In the genomic region with DNA sequence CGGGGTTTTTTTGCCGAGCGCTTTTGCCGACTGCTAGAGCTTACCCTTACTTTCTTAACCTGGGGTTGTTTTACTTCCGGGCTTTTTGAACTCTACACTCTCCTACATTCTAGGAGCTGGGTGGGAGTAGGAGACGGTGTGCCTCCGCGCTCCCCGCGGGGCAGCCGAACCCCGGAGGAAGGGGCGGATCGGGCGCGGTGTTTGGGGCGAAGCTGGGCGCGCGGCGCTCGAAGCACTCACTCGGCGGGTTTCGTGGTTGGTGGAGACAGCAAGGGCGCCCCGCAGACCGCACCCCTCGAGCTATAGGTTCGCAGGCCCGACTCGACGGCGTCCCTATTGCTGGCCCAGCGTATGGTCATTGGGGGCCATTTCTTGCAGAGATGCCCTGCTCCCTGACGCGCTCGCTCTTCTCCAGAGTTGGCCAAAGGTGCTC, we compare ENCODE assay signal across 1 cellular context.
TF ChIP-seq lines count a peak whose summit lies in the region.

No MANE protein-coding gene starts in this region.

TF ChIP-seq in K562, 482 proteins besides CTCF, POLR2A, EP300 and RAD21 (continued from another document and continues in another):
- TF ChIP-seq, protein P1, sequence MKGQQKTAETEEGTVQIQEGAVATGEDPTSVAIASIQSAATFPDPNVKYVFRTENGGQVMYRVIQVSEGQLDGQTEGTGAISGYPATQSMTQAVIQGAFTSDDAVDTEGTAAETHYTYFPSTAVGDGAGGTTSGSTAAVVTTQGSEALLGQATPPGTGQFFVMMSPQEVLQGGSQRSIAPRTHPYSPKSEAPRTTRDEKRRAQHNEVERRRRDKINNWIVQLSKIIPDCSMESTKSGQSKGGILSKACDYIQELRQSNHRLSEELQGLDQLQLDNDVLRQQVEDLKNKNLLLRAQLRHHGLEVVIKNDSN (CRISPR knock-in tag; IDR thresholded peaks at IDR 0.05), result no peak
- TF ChIP-seq RBM39 (optimal IDR thresholded peaks at IDR 0.05; ENCODE audit: low read depth, low read length) (no peak), ZNF408 (CRISPR knock-in tag; IDR thresholded peaks at IDR 0.05; ENCODE audit: low read depth) (no peak), RBM22 (IDR thresholded peaks at IDR 0.05; ENCODE audit: low read depth, low read length, poor library complexity, severe bottlenecking) (peak; percentile 58), ETV1 (tag; conservative IDR thresholded peaks at IDR 0.05; ENCODE audit: low read depth) (no peak; the same call in none of the 2 replicates), SRSF9 (IDR thresholded peaks at IDR 0.05; ENCODE audit: borderline replicate concordance, low read depth, low read length) (no peak), ZNF431 (CRISPR knock-in tag; IDR thresholded peaks at IDR 0.05) (0 out of 2 replicates have a peak, but pooled peaks have one; percentile 17), CEBPG (CRISPR knock-in tag; IDR thresholded peaks at IDR 0.05) (no peak), CEBPG (tag; conservative IDR thresholded peaks at IDR 0.05 in 1 of 2, IDR thresholded peaks at IDR 0.05 in 1 of 2) (no peak), TCF3 (CRISPR knock-in tag; IDR thresholded peaks at IDR 0.05) (no peak), BRF1 (IDR thresholded peaks at IDR 0.05; ENCODE audit: borderline replicate concordance, extremely low read depth, insufficient read length) (no peak), PRMT5 (CRISPR knock-in tag; IDR thresholded peaks at IDR 0.05) (no peak), ESRRB (CRISPR knock-in tag; IDR thresholded peaks at IDR 0.05; ENCODE audit: borderline replicate concordance) (no peak), ZSCAN29 (IDR thresholded peaks at IDR 0.05) (no peak), ZNF146 (CRISPR knock-in tag; IDR thresholded peaks at IDR 0.05; ENCODE audit: unreplicated experiment) (no peak), DACH1 (IDR thresholded peaks at IDR 0.05; ENCODE audit: partially characterized antibody) (no peak), ZNF134 (CRISPR knock-in tag; conservative IDR thresholded peaks at IDR 0.05) (no peak), ASH1L (IDR thresholded peaks at IDR 0.05; ENCODE audit: borderline replicate concordance, low read depth, partially characterized antibody) (no peak), ZNF282 (CRISPR knock-in tag; IDR thresholded peaks at IDR 0.05) (no peak), E2F3 (CRISPR knock-in tag; IDR thresholded peaks at IDR 0.05) (no peak), ZNF316 (IDR thresholded peaks at IDR 0.05) (no peak), TSC22D4 (tag; IDR thresholded peaks at IDR 0.05) (no peak), TRIM24 (IDR thresholded peaks at IDR 0.05) (no peak), ZNF589 (CRISPR knock-in tag; IDR thresholded peaks at IDR 0.05; ENCODE audit: low read depth) (no peak), HDAC1 (IDR thresholded peaks at IDR 0.05) (no peak), SAP30 (IDR thresholded peaks at IDR 0.05; ENCODE audit: borderline replicate concordance, insufficient read depth, low read depth, low read length, poor library complexity, severe bottlenecking) (no peak), GTF2E2 (tag; IDR thresholded peaks at IDR 0.05) (peak; percentile 49; the same call in 1 of the 2 replicates), ZNF707 (CRISPR knock-in tag; conservative IDR thresholded peaks at IDR 0.05) (no peak), RUNX1 (IDR thresholded peaks at IDR 0.05; ENCODE audit: low read depth) (no peak), MBD2 (IDR thresholded peaks at IDR 0.05; ENCODE audit: borderline replicate concordance, low read depth) (no peak), POLR2AphosphoS2 (IDR thresholded peaks at IDR 0.05; ENCODE audit: low read length) (no peak), ZNF175 (CRISPR knock-in tag; IDR thresholded peaks at IDR 0.05; ENCODE audit: low read depth) (no peak), PML (IDR thresholded peaks at IDR 0.05; ENCODE audit: low read length) (peak; percentile 15; the same call in 1 of the 2 replicates), IRF2 (CRISPR knock-in tag; IDR thresholded peaks at IDR 0.05) (no peak), EP400 (IDR thresholded peaks at IDR 0.05) (peak; percentile 71; the same call in 1 of the 2 replicates), SNIP1 (IDR thresholded peaks at IDR 0.05; ENCODE audit: low read depth) (no peak), SMAD4 (CRISPR knock-in tag; conservative IDR thresholded peaks at IDR 0.05) (peak; percentile 13; the same call in 1 of the 2 replicates), TEAD2 (tag; IDR thresholded peaks at IDR 0.05) (no peak), LARP7 (IDR thresholded peaks at IDR 0.05) (no peak), CHD2 (IDR thresholded peaks at IDR 0.05; ENCODE audit: low read depth, low read length) (no peak), TGIF2 (CRISPR knock-in tag; IDR thresholded peaks at IDR 0.05) (no peak; the same call in 1 of the 2 replicates), ZNF79 (CRISPR knock-in tag; IDR thresholded peaks at IDR 0.05; ENCODE audit: low read depth) (no peak), PYGO2 (tag; IDR thresholded peaks at IDR 0.05) (no peak), ZNF354B (CRISPR knock-in tag; IDR thresholded peaks at IDR 0.05) (no peak), FOXA3 (CRISPR knock-in tag; conservative IDR thresholded peaks at IDR 0.05 in 1 of 2, IDR thresholded peaks at IDR 0.05 in 1 of 2) (no peak), SMARCC2 (IDR thresholded peaks at IDR 0.05; ENCODE audit: low read depth) (no peak), ESRRA (IDR thresholded peaks at IDR 0.05; ENCODE audit: borderline replicate concordance, low read depth) (no peak; the same call in 1 of the 2 replicates)
- TF ChIP-seq, protein P2, sequence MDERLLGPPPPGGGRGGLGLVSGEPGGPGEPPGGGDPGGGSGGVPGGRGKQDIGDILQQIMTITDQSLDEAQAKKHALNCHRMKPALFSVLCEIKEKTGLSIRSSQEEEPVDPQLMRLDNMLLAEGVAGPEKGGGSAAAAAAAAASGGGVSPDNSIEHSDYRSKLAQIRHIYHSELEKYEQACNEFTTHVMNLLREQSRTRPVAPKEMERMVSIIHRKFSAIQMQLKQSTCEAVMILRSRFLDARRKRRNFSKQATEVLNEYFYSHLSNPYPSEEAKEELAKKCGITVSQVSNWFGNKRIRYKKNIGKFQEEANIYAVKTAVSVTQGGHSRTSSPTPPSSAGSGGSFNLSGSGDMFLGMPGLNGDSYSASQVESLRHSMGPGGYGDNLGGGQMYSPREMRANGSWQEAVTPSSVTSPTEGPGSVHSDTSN (CRISPR knock-in tag; IDR thresholded peaks at IDR 0.05; ENCODE audit: low read depth), result no peak
- TF ChIP-seq, protein P2 (tag; conservative IDR thresholded peaks at IDR 0.05; ENCODE audit: low read depth), result no peak
- TF ChIP-seq, protein P3, sequence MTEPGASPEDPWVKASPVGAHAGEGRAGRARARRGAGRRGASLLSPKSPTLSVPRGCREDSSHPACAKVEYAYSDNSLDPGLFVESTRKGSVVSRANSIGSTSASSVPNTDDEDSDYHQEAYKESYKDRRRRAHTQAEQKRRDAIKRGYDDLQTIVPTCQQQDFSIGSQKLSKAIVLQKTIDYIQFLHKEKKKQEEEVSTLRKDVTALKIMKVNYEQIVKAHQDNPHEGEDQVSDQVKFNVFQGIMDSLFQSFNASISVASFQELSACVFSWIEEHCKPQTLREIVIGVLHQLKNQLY (CRISPR knock-in tag; conservative IDR thresholded peaks at IDR 0.05), result no peak
- TF ChIP-seq, protein P4, sequence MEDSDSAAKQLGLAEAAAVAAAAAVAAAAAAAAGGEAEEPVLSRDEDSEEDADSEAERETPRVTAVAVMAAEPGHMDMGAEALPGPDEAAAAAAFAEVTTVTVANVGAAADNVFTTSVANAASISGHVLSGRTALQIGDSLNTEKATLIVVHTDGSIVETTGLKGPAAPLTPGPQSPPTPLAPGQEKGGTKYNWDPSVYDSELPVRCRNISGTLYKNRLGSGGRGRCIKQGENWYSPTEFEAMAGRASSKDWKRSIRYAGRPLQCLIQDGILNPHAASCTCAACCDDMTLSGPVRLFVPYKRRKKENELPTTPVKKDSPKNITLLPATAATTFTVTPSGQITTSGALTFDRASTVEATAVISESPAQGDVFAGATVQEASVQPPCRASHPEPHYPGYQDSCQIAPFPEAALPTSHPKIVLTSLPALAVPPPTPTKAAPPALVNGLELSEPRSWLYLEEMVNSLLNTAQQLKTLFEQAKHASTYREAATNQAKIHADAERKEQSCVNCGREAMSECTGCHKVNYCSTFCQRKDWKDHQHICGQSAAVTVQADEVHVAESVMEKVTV (CRISPR knock-in tag; IDR thresholded peaks at IDR 0.05), result 0 out of 2 replicates have a peak, but pooled peaks have one; percentile 6
- TF ChIP-seq, protein P5, sequence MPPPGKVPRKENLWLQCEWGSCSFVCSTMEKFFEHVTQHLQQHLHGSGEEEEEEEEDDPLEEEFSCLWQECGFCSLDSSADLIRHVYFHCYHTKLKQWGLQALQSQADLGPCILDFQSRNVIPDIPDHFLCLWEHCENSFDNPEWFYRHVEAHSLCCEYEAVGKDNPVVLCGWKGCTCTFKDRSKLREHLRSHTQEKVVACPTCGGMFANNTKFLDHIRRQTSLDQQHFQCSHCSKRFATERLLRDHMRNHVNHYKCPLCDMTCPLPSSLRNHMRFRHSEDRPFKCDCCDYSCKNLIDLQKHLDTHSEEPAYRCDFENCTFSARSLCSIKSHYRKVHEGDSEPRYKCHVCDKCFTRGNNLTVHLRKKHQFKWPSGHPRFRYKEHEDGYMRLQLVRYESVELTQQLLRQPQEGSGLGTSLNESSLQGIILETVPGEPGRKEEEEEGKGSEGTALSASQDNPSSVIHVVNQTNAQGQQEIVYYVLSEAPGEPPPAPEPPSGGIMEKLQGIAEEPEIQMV (tag; conservative IDR thresholded peaks at IDR 0.05; ENCODE audit: low read depth), result no peak
- TF ChIP-seq, protein P6, sequence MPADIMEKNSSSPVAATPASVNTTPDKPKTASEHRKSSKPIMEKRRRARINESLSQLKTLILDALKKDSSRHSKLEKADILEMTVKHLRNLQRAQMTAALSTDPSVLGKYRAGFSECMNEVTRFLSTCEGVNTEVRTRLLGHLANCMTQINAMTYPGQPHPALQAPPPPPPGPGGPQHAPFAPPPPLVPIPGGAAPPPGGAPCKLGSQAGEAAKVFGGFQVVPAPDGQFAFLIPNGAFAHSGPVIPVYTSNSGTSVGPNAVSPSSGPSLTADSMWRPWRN (IDR thresholded peaks at IDR 0.05; ENCODE audit: low read depth), result no peak
- TF ChIP-seq, protein P7, sequence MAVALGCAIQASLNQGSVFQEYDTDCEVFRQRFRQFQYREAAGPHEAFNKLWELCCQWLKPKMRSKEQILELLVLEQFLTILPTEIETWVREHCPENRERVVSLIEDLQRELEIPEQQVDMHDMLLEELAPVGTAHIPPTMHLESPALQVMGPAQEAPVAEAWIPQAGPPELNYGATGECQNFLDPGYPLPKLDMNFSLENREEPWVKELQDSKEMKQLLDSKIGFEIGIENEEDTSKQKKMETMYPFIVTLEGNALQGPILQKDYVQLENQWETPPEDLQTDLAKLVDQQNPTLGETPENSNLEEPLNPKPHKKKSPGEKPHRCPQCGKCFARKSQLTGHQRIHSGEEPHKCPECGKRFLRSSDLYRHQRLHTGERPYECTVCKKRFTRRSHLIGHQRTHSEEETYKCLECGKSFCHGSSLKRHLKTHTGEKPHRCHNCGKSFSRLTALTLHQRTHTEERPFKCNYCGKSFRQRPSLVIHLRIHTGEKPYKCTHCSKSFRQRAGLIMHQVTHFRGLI (CRISPR knock-in tag; IDR thresholded peaks at IDR 0.05), result no peak
- TF ChIP-seq, protein P8, sequence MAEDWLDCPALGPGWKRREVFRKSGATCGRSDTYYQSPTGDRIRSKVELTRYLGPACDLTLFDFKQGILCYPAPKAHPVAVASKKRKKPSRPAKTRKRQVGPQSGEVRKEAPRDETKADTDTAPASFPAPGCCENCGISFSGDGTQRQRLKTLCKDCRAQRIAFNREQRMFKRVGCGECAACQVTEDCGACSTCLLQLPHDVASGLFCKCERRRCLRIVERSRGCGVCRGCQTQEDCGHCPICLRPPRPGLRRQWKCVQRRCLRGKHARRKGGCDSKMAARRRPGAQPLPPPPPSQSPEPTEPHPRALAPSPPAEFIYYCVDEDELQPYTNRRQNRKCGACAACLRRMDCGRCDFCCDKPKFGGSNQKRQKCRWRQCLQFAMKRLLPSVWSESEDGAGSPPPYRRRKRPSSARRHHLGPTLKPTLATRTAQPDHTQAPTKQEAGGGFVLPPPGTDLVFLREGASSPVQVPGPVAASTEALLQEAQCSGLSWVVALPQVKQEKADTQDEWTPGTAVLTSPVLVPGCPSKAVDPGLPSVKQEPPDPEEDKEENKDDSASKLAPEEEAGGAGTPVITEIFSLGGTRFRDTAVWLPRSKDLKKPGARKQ (CRISPR knock-in tag; IDR thresholded peaks at IDR 0.05), result no peak
